9 cellular contexts compared by ENCODE assay signal in the genomic region with DNA sequence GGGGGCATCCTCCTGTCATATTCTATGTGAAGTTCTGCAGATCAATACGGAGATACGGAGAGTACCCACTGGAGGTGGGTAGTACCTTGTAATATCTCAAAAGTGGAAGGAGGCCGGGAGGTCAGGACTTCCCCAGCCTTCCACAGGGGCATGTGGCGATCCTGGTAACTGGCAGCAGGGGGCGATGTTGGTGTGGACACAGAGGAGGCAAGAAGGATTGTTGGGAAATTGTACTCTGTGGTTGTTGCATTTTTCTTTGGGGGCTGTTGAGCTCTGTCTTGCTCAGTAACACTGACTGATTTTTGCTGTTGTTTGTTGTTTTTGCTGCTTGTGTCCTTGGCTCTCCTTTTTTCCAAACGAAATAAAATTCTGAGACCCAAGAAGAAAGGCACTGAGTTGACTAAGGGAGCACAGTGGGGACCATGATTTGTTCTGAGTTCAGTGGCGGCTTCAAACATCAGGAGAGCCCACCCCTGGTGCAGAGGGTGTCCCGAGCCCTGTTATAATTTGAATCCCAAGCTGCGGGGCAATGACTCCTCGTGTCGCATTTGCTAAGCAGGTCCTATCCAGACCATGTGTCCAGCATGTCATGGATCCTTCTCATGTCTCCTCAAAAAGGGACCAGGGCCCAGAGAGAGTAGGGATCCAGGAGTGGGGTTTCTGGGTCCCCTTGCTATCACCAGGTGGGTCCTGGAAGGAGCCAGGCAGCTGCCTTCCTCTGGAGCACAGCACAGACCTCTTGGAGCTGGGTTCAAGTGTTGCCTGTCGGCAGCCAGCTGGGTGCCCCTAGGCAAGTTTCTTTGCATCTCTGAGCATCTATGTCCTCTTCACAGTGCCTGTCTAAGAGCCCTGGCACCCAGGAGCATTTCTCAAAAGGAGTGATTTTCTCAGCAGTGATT. TPM values are rescaled to one million over a fixed set of nuclear protein-coding genes. Genes with fewer than 3 reads are reported as not detected.
A peak's percentile ranks its signal among the peaks of the same experiment; 100 is the strongest.
DNase-seq lines count a peak whose midpoint lies in the region; ATAC-seq and TF ChIP-seq lines count a peak whose summit lies in the region.
"Had no signal": no experiment of that assay in that cellular context is flagged by ENCODE, and none has a peak within 500 bp of the region (broad histone marks: within the 10 kb centered on the region; RNA-seq: fewer than 3 reads in every experiment).

No MANE protein-coding gene starts in this region.

- no CpG with 5 or more reads among the region's 12 CpGs for WGBS in trophoblast cell (ENCODE audit: extremely low coverage, insufficient coverage, insufficient read length)

- no peaks in the 10 kb centered on the region for H3K36me3 Mint-ChIP-seq in activated T-cell treated with anti-CD3 and anti-CD28 coated beads, Interleukin-2, amount 50 U/mL, for 24 hours (ENCODE audit: low read depth)

- H3K27me3 Mint-ChIP-seq in activated T-cell treated with anti-CD3 and anti-CD28 coated beads, Interleukin-2, amount 50 U/mL, for 24 hours, result peaks cover 72% of the 10 kb centered on the region

- H3K4me2 ChIP-seq in trophoblast cell (ENCODE audit: low read length), result no peak overlapping the region

- H4K8ac ChIP-seq in trophoblast cell (ENCODE audit: low read depth, low read length), result no peak overlapping the region

- no peak overlapping the region for H3K4ac ChIP-seq in trophoblast cell (ENCODE audit: low read depth, low read length)

- no peak overlapping the region for H3K14ac ChIP-seq in trophoblast cell (ENCODE audit: low read length)

- no peak overlapping the region for H2BK5ac ChIP-seq in trophoblast cell (ENCODE audit: low read depth, low read length, poor library complexity)

- no peak overlapping the region for H3K9ac ChIP-seq in trophoblast cell (ENCODE audit: low read length)

- no peak overlapping the region for H2BK120ac ChIP-seq in trophoblast cell (ENCODE audit: insufficient read depth, low read length, poor library complexity)

- H2AK5ac ChIP-seq in trophoblast cell (ENCODE audit: low read length), result no peak overlapping the region

- peak; percentile 75 for ATAC-seq in GM18907 (IDR thresholded peaks at IDR 0.05; ENCODE audit: unreplicated experiment)
- no peak for ATAC-seq in HG03039 (IDR thresholded peaks at IDR 0.05; ENCODE audit: unreplicated experiment)

- H3K27ac Mint-ChIP-seq in activated T-cell treated with anti-CD3 and anti-CD28 coated beads, Interleukin-2, amount 50 U/mL, for 24 hours, result no peak overlapping the region

- TF ChIP-seq CTCF in AG09309 (IDR thresholded peaks at IDR 0.05; ENCODE audit: control insufficient read depth, insufficient read depth, low read depth, low read length, missing control alignments) (peak; percentile 89), HL-60 (IDR thresholded peaks at IDR 0.05; ENCODE audit: insufficient read depth, low read length) (peak; percentile 93), Peyer's patch (IDR thresholded peaks at IDR 0.05) (peak; percentile 19 to 91 (median 74)), fibroblast of the aortic adventitia (IDR thresholded peaks at IDR 0.05; ENCODE audit: insufficient read depth, low read length) (peak; percentile 89)

- no peaks in the 10 kb centered on the region for H3K79me1 ChIP-seq in trophoblast cell (ENCODE audit: low read length)

- H3K27me3 ChIP-seq in HL-60 (ENCODE audit: insufficient read depth, poor library complexity, severe bottlenecking) (no peaks in the 10 kb centered on the region), Peyer's patch (no peaks in the 10 kb centered on the region), trophoblast cell (ENCODE audit: insufficient read depth, low read length) (no peaks in the 10 kb centered on the region)

- no peak overlapping the region for H3K4me3 Mint-ChIP-seq in activated T-cell treated with anti-CD3 and anti-CD28 coated beads, Interleukin-2, amount 50 U/mL, for 24 hours

- no peak overlapping the region for H4K12ac ChIP-seq in trophoblast cell (ENCODE audit: low read depth, low read length)

- H3K27ac ChIP-seq in HL-60 (replicated peaks) (no peak overlapping the region), Peyer's patch (no peak overlapping the region), trophoblast cell (ENCODE audit: low read depth, low read length) (no peak overlapping the region)

- no peaks in the 10 kb centered on the region for H3K9me3 Mint-ChIP-seq in activated T-cell treated with anti-CD3 and anti-CD28 coated beads, Interleukin-2, amount 50 U/mL, for 24 hours

- no peak for TF ChIP-seq POLR2A in Peyer's patch (IDR thresholded peaks at IDR 0.05)

- H3K23ac ChIP-seq in trophoblast cell (ENCODE audit: low read length), result no peak overlapping the region

- no peak for DNase-seq in AG09309 (ENCODE audit: low read depth)
- peak; percentile 61 to 91 for DNase-seq in HL-60 (ENCODE audit: low read depth in 1 of 2, low spot score in 1 of 2)
- peak; percentile 59 to 85 (median 84) for DNase-seq in Peyer's patch
- DNase-seq in activated T-cell treated with anti-CD3 and anti-CD28 coated beads, Interleukin-2, amount 50 U/mL, for 24 hours, result peak; percentile 79
- DNase-seq in fibroblast of the aortic adventitia (ENCODE audit: low read depth), result peak; percentile 64
- peak; percentile 60 to 86 for DNase-seq in trophoblast cell

- no peaks in the 10 kb centered on the region for H3K36me3 ChIP-seq in Peyer's patch
- no peaks in the 10 kb centered on the region for H3K36me3 ChIP-seq in trophoblast cell (ENCODE audit: control insufficient read depth in 1 of 2, insufficient read depth in 2 of 2, low read length in 2 of 2)

- H3K4me1 ChIP-seq in Peyer's patch (no peaks in the 10 kb centered on the region), trophoblast cell (ENCODE audit: control insufficient read depth in 1 of 2, insufficient read depth in 2 of 2, low read length in 2 of 2) (no peaks in the 10 kb centered on the region)

- H3K18ac ChIP-seq in trophoblast cell (ENCODE audit: low read length), result no peak overlapping the region

- H2BK12ac ChIP-seq in trophoblast cell (ENCODE audit: low read length), result no peak overlapping the region

- H3K9me3 ChIP-seq in Peyer's patch (no peaks in the 10 kb centered on the region), trophoblast cell (ENCODE audit: insufficient read depth, low read depth, low read length) (peaks cover 5% of the 10 kb centered on the region)

- no peaks in the 10 kb centered on the region for H3K4me1 Mint-ChIP-seq in activated T-cell treated with anti-CD3 and anti-CD28 coated beads, Interleukin-2, amount 50 U/mL, for 24 hours (ENCODE audit: low read depth)

- H2AFZ ChIP-seq in trophoblast cell (ENCODE audit: insufficient read depth, low read length, poor library complexity), result no peak overlapping the region

- no peak overlapping the region for H4K91ac ChIP-seq in trophoblast cell (ENCODE audit: low read depth, low read length)

- H3K79me2 ChIP-seq in trophoblast cell (ENCODE audit: control insufficient read depth, insufficient read depth, low read length, poor library complexity), result no peaks in the 10 kb centered on the region

- H3K4me3 ChIP-seq in AG09309 (ENCODE audit: control insufficient read depth, low read depth, low read length), result no peak overlapping the region
- H3K4me3 ChIP-seq in HL-60 (replicated peaks; ENCODE audit: insufficient read depth, low read length), result no peak overlapping the region
- no peak overlapping the region for H3K4me3 ChIP-seq in Peyer's patch
- H3K4me3 ChIP-seq in fibroblast of the aortic adventitia (ENCODE audit: low read depth, low read length), result no peak overlapping the region
- H3K4me3 ChIP-seq in trophoblast cell (ENCODE audit: low read depth, low read length), result no peak overlapping the region

RNA-seq across cellular contexts. Expression of gene LHX4, which starts 22.8 kb away (rescaled TPM):
- 1 to 10 TPM in 1 of 4 donors, under 1 TPM in 3; 0.28 to 1.1 (median 0.68) TPM for total RNA-seq in Peyer's patch
- under 0.01 and 0.16 TPM in 2 replicates for total RNA-seq in fibroblast of the aortic adventitia (ENCODE audit: low replicate concordance)
- 0.08 and 0.11 TPM in 2 replicates for polyA plus RNA-seq in trophoblast cell (2013)
- total RNA-seq: skeletal muscle tissue had no signal
